13 cellular contexts compared by ENCODE assay signal in genomic region chr2:241261628-241262027, GRCh38. TPM values are rescaled to one million over a fixed set of nuclear protein-coding genes. Genes with fewer than 3 reads are reported as not detected.
DNase-seq lines count a peak whose midpoint lies in the region; ATAC-seq and TF ChIP-seq lines count a peak whose summit lies in the region.
"Had no signal": no experiment of that assay in that cellular context is flagged by ENCODE, and none has a peak within 500 bp of the region (broad histone marks: within the 10 kb centered on the region; RNA-seq: fewer than 3 reads in every experiment).

No MANE protein-coding gene starts in this region.

- H3K27me3 ChIP-seq in HCT116 (ENCODE audit: insufficient read depth, low read length) (no peaks in the 10 kb centered on the region), left lung (no peaks in the 10 kb centered on the region), SK-N-SH (ENCODE audit: insufficient read depth) (no peaks in the 10 kb centered on the region)
- H3K27me3 ChIP-seq: Peyer's patch had no signal

- ATAC-seq in HCT116, result 0 out of 2 replicates have a peak, but pooled peaks have one; percentile 34
- no peak for ATAC-seq in activated B cell treated with CpG ODN at 0.5 μM for 24 hours (ENCODE audit: low read depth)
- ATAC-seq in left lung, result peak; percentile 32
- ATAC-seq in stimulated activated effector memory CD8-positive, alpha-beta T cell treated with anti-CD3 and anti-CD28 coated beads, Interleukin-12 subunit alpha, Interleukin-12 subunit beta, amount 100 ng/mL, for 72 hours, result no peak
- no peak for ATAC-seq in GM18519 (IDR thresholded peaks at IDR 0.05; ENCODE audit: low FRiP score, unreplicated experiment)
- ATAC-seq: SK-N-SH treated with all-trans-retinoic acid at 6 μM for 48 hours had no signal

- no peak for TF ChIP-seq RAD21 in HCT116 (IDR thresholded peaks at IDR 0.05; ENCODE audit: low read depth)
- no peak for TF ChIP-seq RAD21 in SK-N-SH (IDR thresholded peaks at IDR 0.05; ENCODE audit: low read length)

- H3K4me1 ChIP-seq in HCT116 (ENCODE audit: control insufficient read depth in 1 of 2, insufficient read depth in 2 of 2, low read length in 2 of 2) (no peaks in the 10 kb centered on the region), left lung (peaks cover 0 to 3% of the 10 kb centered on the region in 2 donors), SK-N-SH (ENCODE audit: control insufficient read depth in 1 of 2, insufficient read depth in 2 of 2, low read depth in 1 of 2, low read length in 1 of 2) (no peaks in the 10 kb centered on the region)
- H3K4me1 ChIP-seq: Peyer's patch had no signal

- CTCF ChIA-PET in HCT116 (lab: Charles Lee), result no interaction called here
- CTCF ChIA-PET in activated B cell treated with CpG ODN at 0.5 μM for 24 hours (lab: Charles Lee), result no interaction called here
- CTCF ChIA-PET in SK-N-SH (lab: Yijun Ruan, JAX), result no interaction called here

- no peaks in the 10 kb centered on the region for H3K27me3 Mint-ChIP-seq in activated B cell treated with CpG ODN at 0.5 μM for 24 hours
- H3K27me3 Mint-ChIP-seq: CD8-positive, alpha-beta memory T cell had no signal

- H3K4me3 ChIP-seq in HCT116 (replicated peaks in 1 of 2; ENCODE audit: low read depth in 1 of 2, low read length in 2 of 2) (no peak overlapping the region), left lung (no peak overlapping the region), SK-N-SH (ENCODE audit: low read depth in 2 of 2, low read length in 1 of 2) (no peak overlapping the region)
- H3K4me3 ChIP-seq: Peyer's patch had no signal

- H3K9ac ChIP-seq in HCT116 (ENCODE audit: low read length) (no peak overlapping the region), SK-N-SH (no peak overlapping the region)

- H3K4me1 Mint-ChIP-seq in activated B cell treated with CpG ODN at 0.5 μM for 24 hours, result no peaks in the 10 kb centered on the region
- peaks cover 7% of the 10 kb centered on the region for H3K4me1 Mint-ChIP-seq in stimulated activated effector memory CD8-positive, alpha-beta T cell treated with anti-CD3 and anti-CD28 coated beads, Interleukin-12 subunit alpha, Interleukin-12 subunit beta, amount 100 ng/mL, for 72 hours

- H2AFZ ChIP-seq in HCT116 (ENCODE audit: low read depth, low read length, poor library complexity, severe bottlenecking) (no peak overlapping the region), SK-N-SH (ENCODE audit: low read depth) (no peak overlapping the region)

- POLR2A ChIA-PET in HCT116 (lab: Charles Lee) (no interaction called here), activated B cell treated with CpG ODN at 0.5 μM for 24 hours (lab: Charles Lee) (no interaction called here), SK-N-SH (lab: Yijun Ruan, JAX) (no interaction called here)

- H4K20me1 ChIP-seq in HCT116 (ENCODE audit: insufficient read depth), result peaks cover 5% of the 10 kb centered on the region; the same call in 1 of the 2 replicates
- H4K20me1 ChIP-seq in SK-N-SH (ENCODE audit: insufficient read depth), result peaks cover 78% of the 10 kb centered on the region

- H3K4me2 ChIP-seq in HCT116 (ENCODE audit: low read length) (no peak overlapping the region), SK-N-SH (no peak overlapping the region)

- H3K9me3 ChIP-seq in HCT116 (ENCODE audit: control insufficient read depth in 1 of 2, insufficient read depth in 1 of 2, low read depth in 1 of 2, low read length in 2 of 2) (no peaks in the 10 kb centered on the region), left lung (no peaks in the 10 kb centered on the region), SK-N-SH (no peaks in the 10 kb centered on the region)
- H3K9me3 ChIP-seq: Peyer's patch had no signal

- no peak for TF ChIP-seq CTCF in HCT116 (IDR thresholded peaks at IDR 0.05 in 2 of 3, conservative IDR thresholded peaks at IDR 0.05 in 1 of 3; ENCODE audit: borderline replicate concordance in 1 of 3, insufficient read depth in 1 of 3, low read depth in 2 of 3, low read length in 2 of 3)
- no peak for TF ChIP-seq CTCF in activated B cell treated with CpG ODN at 0.5 μM for 24 hours (IDR thresholded peaks at IDR 0.05)
- no peak for TF ChIP-seq CTCF in left lung (IDR thresholded peaks at IDR 0.05)
- TF ChIP-seq CTCF in SK-N-SH (IDR thresholded peaks at IDR 0.05), result no peak

- no peak overlapping the region for H3K27ac ChIP-seq in HCT116 (ENCODE audit: low read depth, low read length)
- H3K27ac ChIP-seq in left lung, result no peak overlapping the region
- no peak overlapping the region for H3K27ac ChIP-seq in SK-N-SH (ENCODE audit: low read depth in 2 of 2, low read length in 1 of 2)
- H3K27ac ChIP-seq: Peyer's patch had no signal

- TF ChIP-seq POLR2A in HCT116 (IDR thresholded peaks at IDR 0.05; ENCODE audit: borderline replicate concordance, extremely low read depth, insufficient read depth, insufficient read length), result no peak

- DNase-seq in HCT116 (ENCODE audit: low read depth, low spot score), result no peak
- DNase-seq in activated B cell treated with CpG ODN at 0.5 μM for 24 hours, result no peak
- DNase-seq in left lung, result no peak
- no peak for DNase-seq in stimulated activated effector memory CD8-positive, alpha-beta T cell treated with anti-CD3 and anti-CD28 coated beads, Interleukin-12 subunit alpha, Interleukin-12 subunit beta, amount 100 ng/mL, for 72 hours (ENCODE audit: low spot score in 2 of 2)
- no peak for DNase-seq in SK-N-SH
- DNase-seq in NCI-H524 treated with DMSO at 0.1 percent for 48 hours (lab: John Stamatoyannopoulos, UW), result no peak
- DNase-seq: CD8-positive, alpha-beta memory T cell; DMS79 treated with DMSO at 0.1 percent for 48 hours; NCI-H1048; Peyer's patch; SHP77 had no signal

- no peak overlapping the region for H3K4me3 Mint-ChIP-seq in activated B cell treated with CpG ODN at 0.5 μM for 24 hours
- no peak overlapping the region for H3K4me3 Mint-ChIP-seq in stimulated activated effector memory CD8-positive, alpha-beta T cell treated with anti-CD3 and anti-CD28 coated beads, Interleukin-12 subunit alpha, Interleukin-12 subunit beta, amount 100 ng/mL, for 72 hours
- H3K4me3 Mint-ChIP-seq: CD8-positive, alpha-beta memory T cell had no signal

- RAD21 ChIA-PET in HCT116 (lab: Charles Lee; ENCODE audit: low non-redundant PET in 1 of 2, low total read pairs in 2 of 2, uncharacterized antibody in 2 of 2, unreplicated experiment in 2 of 2), result no interaction called here

- peaks cover 78% of the 10 kb centered on the region for H3K36me3 Mint-ChIP-seq in activated B cell treated with CpG ODN at 0.5 μM for 24 hours (ENCODE audit: low read depth)
- peaks cover 100% of the 10 kb centered on the region for H3K36me3 Mint-ChIP-seq in stimulated activated effector memory CD8-positive, alpha-beta T cell treated with anti-CD3 and anti-CD28 coated beads, Interleukin-12 subunit alpha, Interleukin-12 subunit beta, amount 100 ng/mL, for 72 hours

- no peaks in the 10 kb centered on the region for H3K9me3 Mint-ChIP-seq in activated B cell treated with CpG ODN at 0.5 μM for 24 hours
- H3K9me3 Mint-ChIP-seq in stimulated activated effector memory CD8-positive, alpha-beta T cell treated with anti-CD3 and anti-CD28 coated beads, Interleukin-12 subunit alpha, Interleukin-12 subunit beta, amount 100 ng/mL, for 72 hours, result no peaks in the 10 kb centered on the region
- H3K9me3 Mint-ChIP-seq: CD8-positive, alpha-beta memory T cell had no signal

- H3K36me3 ChIP-seq in HCT116 (ENCODE audit: control insufficient read depth in 1 of 2, insufficient read depth in 2 of 2, low read length in 2 of 2) (peaks cover 57 to 70% of the 10 kb centered on the region in 2 experiments), left lung (peaks cover 0 to 100% of the 10 kb centered on the region in 2 donors), SK-N-SH (replicated peaks in 1 of 2; ENCODE audit: control insufficient read depth in 1 of 2, insufficient read depth in 2 of 2, low read length in 1 of 2) (peaks cover 75 to 78% of the 10 kb centered on the region in 2 experiments)

- TF ChIP-seq EP300 in SK-N-SH (IDR thresholded peaks at IDR 0.05; ENCODE audit: borderline replicate concordance in 1 of 2, low read depth in 1 of 2, low read length in 1 of 2), result no peak

- H3F3A ChIP-seq in SK-N-SH (replicated peaks; ENCODE audit: insufficient read depth), result peaks cover 11% of the 10 kb centered on the region

- no TSS peak for BruUV-seq in HCT116 (replicated peaks; lab: Mats Ljungman, UMichigan)

- peaks cover 77% of the 10 kb centered on the region for H3K79me2 ChIP-seq in HCT116 (ENCODE audit: insufficient read depth, low read length)
- peaks cover 97% of the 10 kb centered on the region for H3K79me2 ChIP-seq in SK-N-SH (ENCODE audit: insufficient read depth)

- H3K27ac Mint-ChIP-seq in activated B cell treated with CpG ODN at 0.5 μM for 24 hours, result peak overlapping the region; percentile 16
- peak overlapping the region; percentile 10 for H3K27ac Mint-ChIP-seq in stimulated activated effector memory CD8-positive, alpha-beta T cell treated with anti-CD3 and anti-CD28 coated beads, Interleukin-12 subunit alpha, Interleukin-12 subunit beta, amount 100 ng/mL, for 72 hours

- WGBS in SK-N-SH (ENCODE audit: low lambda C conversion rate), result 92% methylated on average over 4 of the region's 4 CpGs

- H3K9me2 ChIP-seq in HCT116 (ENCODE audit: insufficient read depth), result no peaks in the 10 kb centered on the region
- H3K9me2 ChIP-seq in SK-N-SH, result no peaks in the 10 kb centered on the region

- intact Hi-C loops in HCT116 (cut with micrococcal nuclease), result no loop called here
- intact Hi-C loops in activated B cell treated with CpG ODN at 0.5 μM for 24 hours (cut with micrococcal nuclease), result no loop called here
- intact Hi-C loops in left lung (cut with DNase I), result no loop called here

TF ChIP-seq in SK-N-SH, 30 proteins besides CTCF, POLR2A, EP300 and RAD21 (continues in another document):
- TF ChIP-seq TAF1 (IDR thresholded peaks at IDR 0.05; ENCODE audit: borderline replicate concordance, low read depth, low read length) (no peak), RXRA (IDR thresholded peaks at IDR 0.05; ENCODE audit: borderline replicate concordance, low read depth) (no peak), RCOR1 (IDR thresholded peaks at IDR 0.05; ENCODE audit: low read length) (no peak), GABPA (IDR thresholded peaks at IDR 0.05; ENCODE audit: low read depth) (no peak)
- TF ChIP-seq, protein P1, sequence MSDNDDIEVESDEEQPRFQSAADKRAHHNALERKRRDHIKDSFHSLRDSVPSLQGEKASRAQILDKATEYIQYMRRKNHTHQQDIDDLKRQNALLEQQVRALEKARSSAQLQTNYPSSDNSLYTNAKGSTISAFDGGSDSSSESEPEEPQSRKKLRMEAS (IDR thresholded peaks at IDR 0.05; ENCODE audit: low read depth), result no peak

RNA-seq across cellular contexts. Expression of gene HDLBP, which starts 53.8 kb away (rescaled TPM):
- total RNA-seq in HCT116 (2021; ENCODE audit: unreplicated experiment) (462 TPM), activated B cell treated with CpG ODN at 0.5 μM for 24 hours (158 and 168 TPM in 2 replicates), left lung (100 to 1,000 TPM; 559 to 567 TPM)
- 286 and 296 TPM in 2 replicates for polyA plus RNA-seq in HCT116 (2012)
- 211 and 263 TPM in 2 replicates for polyA plus RNA-seq in SK-N-SH (2012; rRNA removed)
- 190 and 208 TPM in 2 replicates for polyA plus RNA-seq in SK-N-SH (2012; cell fraction: cytosol; rRNA removed)
- polyA plus RNA-seq in SK-N-SH (2012; cell fraction: nucleus; rRNA removed), result 430 and 440 TPM in 2 replicates

RNA-seq across cellular contexts. Expression of gene SEPTIN2, which starts 54.1 kb away (rescaled TPM):
- total RNA-seq in HCT116 (2021; ENCODE audit: unreplicated experiment), result 317 TPM
- 155 and 167 TPM in 2 replicates for polyA plus RNA-seq in HCT116 (2012)
- total RNA-seq in activated B cell treated with CpG ODN at 0.5 μM for 24 hours, result 238 and 251 TPM in 2 replicates
- total RNA-seq in left lung, result 100 to 1,000 TPM; 320 to 344 TPM
- polyA plus RNA-seq in SK-N-SH (2012; rRNA removed), result 226 and 330 TPM in 2 replicates
- polyA plus RNA-seq in SK-N-SH (2012; cell fraction: cytosol; rRNA removed), result 307 and 361 TPM in 2 replicates
- 212 and 449 TPM in 2 replicates for polyA plus RNA-seq in SK-N-SH (2012; cell fraction: nucleus; rRNA removed)

Comparison
In these comparisons a context has a peak if more than half of its experiments do, and no peak if none do; other contexts are left out.
1. ATAC-seq: peak in HCT116 (single experiment) and left lung (single experiment); none in activated B cell treated with CpG ODN at 0.5 μM for 24 hours (single experiment), stimulated activated effector memory CD8-positive, alpha-beta T cell treated with anti-CD3 and anti-CD28 coated beads, Interleukin-12 subunit alpha, Interleukin-12 subunit beta, amount 100 ng/mL, for 72 hours (single experiment) and GM18519 (single experiment).